ENCODE assay signal across 18 cellular contexts in the genomic region with DNA sequence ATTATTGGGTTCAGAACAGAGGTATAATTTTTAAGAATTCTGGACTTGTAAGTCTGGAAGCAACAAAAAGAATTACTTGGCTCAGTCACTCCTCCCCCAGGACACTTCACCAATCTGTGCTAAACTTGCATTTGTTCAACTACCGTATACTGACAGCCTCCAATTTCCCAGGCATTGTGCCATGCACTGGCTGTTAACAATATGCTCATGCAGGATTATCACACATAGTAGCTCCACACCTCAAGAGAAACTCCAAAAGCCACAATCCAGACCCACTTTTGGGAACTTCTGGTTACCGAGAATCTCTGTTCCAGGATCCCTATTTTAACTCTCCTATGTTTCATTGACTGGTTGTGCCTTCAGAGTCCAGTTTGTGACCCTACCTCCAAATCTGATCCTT. TPM values are rescaled to one million over a fixed set of nuclear protein-coding genes. Genes with fewer than 3 reads are reported as not detected.
DNase-seq lines count a peak whose midpoint lies in the region; ATAC-seq and TF ChIP-seq lines count a peak whose summit lies in the region.
"Had no signal": no experiment of that assay in that cellular context is flagged by ENCODE, and none has a peak within 500 bp of the region (broad histone marks: within the 10 kb centered on the region; RNA-seq: fewer than 3 reads in every experiment).

No MANE protein-coding gene starts in this region.

- H3K27ac ChIP-seq in SJCRH30 (no peak overlapping the region), gastroesophageal sphincter (no peak overlapping the region)
- H3K27ac ChIP-seq in CD4-positive, alpha-beta memory T cell (ENCODE audit: low read depth, low read length), result no peak overlapping the region
- H3K27ac ChIP-seq: ascending aorta, ovary, stomach had no signal

- H3K4me3 Mint-ChIP-seq in CD4-positive, alpha-beta memory T cell, result no peak overlapping the region
- H3K4me3 Mint-ChIP-seq: T-cell had no signal

- peak; percentile 11 for ATAC-seq in omental fat pad (ENCODE audit: low FRiP score)
- ATAC-seq in gastroesophageal sphincter, result no peak
- ATAC-seq: mucosa of descending colon, T-cell had no signal

- H3K9me3 ChIP-seq in SJCRH30 (replicated peaks) (no peaks in the 10 kb centered on the region), gastroesophageal sphincter (no peaks in the 10 kb centered on the region)
- no peaks in the 10 kb centered on the region for H3K9me3 ChIP-seq in CD4-positive, alpha-beta memory T cell (ENCODE audit: control insufficient read depth in 1 of 2, low read length in 2 of 2)
- H3K9me3 ChIP-seq: ascending aorta, mucosa of descending colon, ovary, stomach had no signal

- DNase-seq in H4 (ENCODE audit: low spot score) (peak; percentile 27), SJCRH30 (peak; percentile 24 to 55), epithelial cell of esophagus (ENCODE audit: low read depth) (peak; percentile 42), omental fat pad (ENCODE audit: low spot score) (no peak), cortex of kidney (lab: John Stamatoyannopoulos, UW) (no peak), NCI-H2107 (lab: John Stamatoyannopoulos, UW) (no peak)
- DNase-seq in CD4-positive, alpha-beta memory T cell, result no peak
- DNase-seq: activated effector memory CD4-positive, alpha-beta T cell treated with anti-CD3 and anti-CD28 coated beads, Interleukin-2, amount 50 U/mL, for 16 hours; head of caudate nucleus; mucosa of descending colon; ovary; stomach; T-cell had no signal

- WGBS in gastroesophageal sphincter (ENCODE audit: low coverage in 1 of 2), 2 donors, result 41 to 58% methylated on average over 2 of the region's 2 CpGs

- H3K27ac Mint-ChIP-seq in CD4-positive, alpha-beta memory T cell, result no peak overlapping the region
- H3K27ac Mint-ChIP-seq: T-cell had no signal

- peaks cover 3% of the 10 kb centered on the region; the same call in 1 of the 2 replicates for H3K27me3 ChIP-seq in SJCRH30
- no peaks in the 10 kb centered on the region for H3K27me3 ChIP-seq in CD4-positive, alpha-beta memory T cell (ENCODE audit: insufficient read depth, low read length)
- H3K27me3 ChIP-seq in gastroesophageal sphincter, result peaks cover 19% of the 10 kb centered on the region
- H3K27me3 ChIP-seq: ascending aorta, ovary had no signal

- H3K4me1 ChIP-seq in SJCRH30 (peaks cover 30% of the 10 kb centered on the region), gastroesophageal sphincter (peaks cover 0 to 11% (median 0%) of the 10 kb centered on the region in 3 donors)
- H3K4me1 ChIP-seq in CD4-positive, alpha-beta memory T cell (ENCODE audit: insufficient read depth, low read length), result no peaks in the 10 kb centered on the region
- H3K4me1 ChIP-seq: ascending aorta had no signal

- TF ChIP-seq CTCF in epithelial cell of esophagus (IDR thresholded peaks at IDR 0.05; ENCODE audit: insufficient read depth, low read depth, low read length, missing control alignments) (no peak), omental fat pad (IDR thresholded peaks at IDR 0.05) (no peak), gastroesophageal sphincter (IDR thresholded peaks at IDR 0.05) (no peak)

- H3K36me3 Mint-ChIP-seq in CD4-positive, alpha-beta memory T cell, result no peaks in the 10 kb centered on the region
- H3K36me3 Mint-ChIP-seq: T-cell had no signal

- TF ChIP-seq POLR2A in gastroesophageal sphincter (IDR thresholded peaks at IDR 0.05), result no peak

- H3K4me3 ChIP-seq in SJCRH30 (no peak overlapping the region), epithelial cell of esophagus (ENCODE audit: low read length) (peak overlapping the region; percentile 21), gastroesophageal sphincter (no peak overlapping the region)
- no peak overlapping the region for H3K4me3 ChIP-seq in CD4-positive, alpha-beta memory T cell (ENCODE audit: low read length in 2 of 2)
- H3K4me3 ChIP-seq: ascending aorta, mucosa of descending colon, ovary, stomach had no signal

- CTCF ChIA-PET in CD4-positive, alpha-beta memory T cell (lab: Charles Lee; ENCODE audit: partially characterized antibody), result interaction anchor here (1.2 kb wide), 1 partner anchor 12 kb away, joined by 3 read pairs; no protein-coding TSS in a partner anchor

- H3K4me1 Mint-ChIP-seq in CD4-positive, alpha-beta memory T cell, result no peaks in the 10 kb centered on the region
- H3K4me1 Mint-ChIP-seq: T-cell had no signal

- peaks cover 2 to 4% of the 10 kb centered on the region in 2 donors for H3K27me3 Mint-ChIP-seq in CD4-positive, alpha-beta memory T cell

- POLR2A ChIA-PET in CD4-positive, alpha-beta memory T cell (lab: Charles Lee; ENCODE audit: partially characterized antibody), result no interaction called here

- no peaks in the 10 kb centered on the region for H3K36me3 ChIP-seq in SJCRH30
- no peaks in the 10 kb centered on the region for H3K36me3 ChIP-seq in CD4-positive, alpha-beta memory T cell (ENCODE audit: insufficient read depth, low read length)
- no peaks in the 10 kb centered on the region for H3K36me3 ChIP-seq in gastroesophageal sphincter
- H3K36me3 ChIP-seq: ascending aorta, ovary, stomach had no signal

- H3K9me3 Mint-ChIP-seq in CD4-positive, alpha-beta memory T cell, result peaks cover 0 to 1% (median 0%) of the 10 kb centered on the region in 8 donors
- H3K9me3 Mint-ChIP-seq: T-cell had no signal

- TF ChIP-seq EP300 in gastroesophageal sphincter (IDR thresholded peaks at IDR 0.05), result no peak

- intact Hi-C loops in CD4-positive, alpha-beta memory T cell (cut with micrococcal nuclease), result no loop called here

RNA-seq across cellular contexts. Expression of a gene that starts 7.7 kb away (rescaled TPM):
- 0.17 TPM in 1 of 2 replicates, not detected in the other for total RNA-seq in H4 (2014; rRNA removed; shearing (Covaris generic))
- total RNA-seq in SJCRH30 (2014; rRNA removed; shearing (Covaris generic)), result not detected in 2 replicates
- total RNA-seq in omental fat pad (not detected), gastroesophageal sphincter (1 to 10 TPM in 1 of 4 donors, not detected in 3; 1.8 TPM)
- total RNA-seq in CD4-positive, alpha-beta memory T cell, result not detected
- not detected for polyA plus RNA-seq in CD4-positive, alpha-beta memory T cell
- total RNA-seq: activated CD8-positive, alpha-beta memory T cell treated with anti-CD3 and anti-CD28 coated beads for 36 hours; ascending aorta; IMR-90 had no signal
- polyA plus RNA-seq: BJ, IMR-90, ovary had no signal

Comparison
In these comparisons a context has a peak if more than half of its experiments do, and no peak if none do; other contexts are left out.
1. DNase-seq: peak in H4 (single experiment), SJCRH30 (2 of 2) and epithelial cell of esophagus (single experiment); none in omental fat pad (single experiment), cortex of kidney (single experiment), CD4-positive, alpha-beta memory T cell (0 of 5) and NCI-H2107 (single experiment).